ENCODE assay signal across 6 cellular contexts in genomic region chr3:3258281-3258680, GRCh38.
"Had no signal": no experiment of that assay in that cellular context is flagged by ENCODE, and none has a peak within 500 bp of the region (broad histone marks: within the 10 kb centered on the region; RNA-seq: fewer than 3 reads in every experiment).

No MANE protein-coding gene starts in this region.

- H3K4me1 ChIP-seq: HAP-1 had no signal

- DNase-seq: GM23248, GOT3, H7, HFFc6 had no signal

- H3K27ac ChIP-seq: GM23248, HL-60 had no signal

- H3K4me3 ChIP-seq: GM23248, HAP-1 had no signal

- H3K9me3 ChIP-seq: HAP-1 had no signal

- H2AFZ ChIP-seq: GM23248 had no signal

- H3K36me3 ChIP-seq: HAP-1 had no signal

- H3K9ac ChIP-seq: GM23248 had no signal
